14 cellular contexts compared by ENCODE assay signal in the genomic region with DNA sequence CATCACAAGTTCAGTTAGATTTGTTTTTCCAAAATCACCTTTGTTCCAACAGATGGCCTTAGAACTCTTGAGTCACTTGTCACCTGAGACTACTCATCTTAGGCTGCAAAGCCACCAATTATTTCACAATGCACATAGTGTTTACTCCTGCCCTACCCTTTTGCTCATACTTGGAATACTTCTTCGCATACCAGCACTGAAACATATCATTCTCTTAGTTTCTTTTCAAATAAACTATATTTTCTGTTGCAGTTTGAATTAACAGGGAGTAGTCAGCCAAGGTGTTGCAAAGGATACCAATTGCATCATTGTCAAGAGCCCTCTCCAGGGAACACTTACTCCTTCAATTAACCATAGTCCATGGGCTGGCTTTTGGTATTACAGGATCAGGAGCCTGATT.
DNase-seq lines count a peak whose midpoint lies in the region; ATAC-seq and TF ChIP-seq lines count a peak whose summit lies in the region.
"Had no signal": no experiment of that assay in that cellular context is flagged by ENCODE, and none has a peak within 500 bp of the region (broad histone marks: within the 10 kb centered on the region; RNA-seq: fewer than 3 reads in every experiment).

No MANE protein-coding gene starts in this region.

- DNase-seq in EL (peak; percentile 42), epidermal melanocyte (ENCODE audit: insufficient read length, low spot score) (peak; percentile 31), myocyte (ENCODE audit: low read depth) (peak; percentile 61), NCI-H187 (lab: John Stamatoyannopoulos, UW) (no peak), heart left ventricle (no peak), SK-N-DZ (ENCODE audit: low spot score) (no peak), NCI-H2081 (lab: John Stamatoyannopoulos, UW) (no peak)
- DNase-seq: brain microvascular endothelial cell; DND-41; kidney glomerular epithelial cell; nucleus accumbens; RPMI8226; stimulated activated naive CD4-positive, alpha-beta T cell had no signal

- peaks cover 0 to 10% (median 5%) of the 10 kb centered on the region in 12 donors for H3K9me3 ChIP-seq in heart left ventricle

- H3K4me3 ChIP-seq in KMS-11 (IDR thresholded peaks at IDR 0.05; ENCODE audit: insufficient read depth, low read depth, low read length), result no peak overlapping the region
- no peak overlapping the region for H3K4me3 ChIP-seq in heart left ventricle

- H3K4me1 ChIP-seq in KMS-11 (ENCODE audit: low read depth, poor library complexity, severe bottlenecking) (peaks cover 67% of the 10 kb centered on the region), heart left ventricle (peaks cover 0 to 10% (median 0%) of the 10 kb centered on the region in 12 donors)

- TF ChIP-seq CTCF in KMS-11 (conservative IDR thresholded peaks at IDR 0.05; ENCODE audit: low read depth, low read length) (no peak), heart left ventricle (IDR thresholded peaks at IDR 0.05) (no peak)

- no peaks in the 10 kb centered on the region for H3K36me3 ChIP-seq in KMS-11 (ENCODE audit: insufficient read depth)
- peaks cover 0 to 21% (median 0%) of the 10 kb centered on the region in 9 donors for H3K36me3 ChIP-seq in heart left ventricle
- H3K36me3 ChIP-seq: brain microvascular endothelial cell had no signal

- H3K4me2 ChIP-seq in KMS-11, result peak overlapping the region; percentile 77

- intact Hi-C loops in heart left ventricle (cut with DNase I), result no loop called here

- H3K27me3 ChIP-seq in KMS-11 (ENCODE audit: insufficient read depth, low read depth) (no peaks in the 10 kb centered on the region), heart left ventricle (no peaks in the 10 kb centered on the region)
- H3K27me3 ChIP-seq: brain microvascular endothelial cell had no signal

- H4K20me1 ChIP-seq in KMS-11 (ENCODE audit: insufficient read depth), result no peaks in the 10 kb centered on the region

- H3K27ac ChIP-seq in KMS-11 (peak overlapping the region; percentile 32; the same call in 1 of the 2 replicates), heart left ventricle (no peak overlapping the region)
- H3K27ac ChIP-seq: brain microvascular endothelial cell had no signal

- 90 to 98% (median 92%) methylated on average over 1 of the region's 1 CpG for WGBS in heart left ventricle, 4 donors

- no peak overlapping the region for H2AFZ ChIP-seq in KMS-11 (ENCODE audit: low read depth)

- no peak for ATAC-seq in heart left ventricle

- no peak for TF ChIP-seq POLR2A in heart left ventricle (IDR thresholded peaks at IDR 0.05)

- no peak overlapping the region for H3K9ac ChIP-seq in KMS-11

- no peaks in the 10 kb centered on the region for H3K79me2 ChIP-seq in KMS-11 (ENCODE audit: insufficient read depth, low read depth)

Comparison
In these comparisons a context has a peak if more than half of its experiments do, and no peak if none do; other contexts are left out.
1. DNase-seq: peak in EL (single experiment), epidermal melanocyte (single experiment) and myocyte (single experiment); none in NCI-H187 (0 of 2), heart left ventricle (0 of 5), SK-N-DZ (single experiment) and NCI-H2081 (0 of 2).